ENCODE assay signal across 23 cellular contexts in the genomic region with DNA sequence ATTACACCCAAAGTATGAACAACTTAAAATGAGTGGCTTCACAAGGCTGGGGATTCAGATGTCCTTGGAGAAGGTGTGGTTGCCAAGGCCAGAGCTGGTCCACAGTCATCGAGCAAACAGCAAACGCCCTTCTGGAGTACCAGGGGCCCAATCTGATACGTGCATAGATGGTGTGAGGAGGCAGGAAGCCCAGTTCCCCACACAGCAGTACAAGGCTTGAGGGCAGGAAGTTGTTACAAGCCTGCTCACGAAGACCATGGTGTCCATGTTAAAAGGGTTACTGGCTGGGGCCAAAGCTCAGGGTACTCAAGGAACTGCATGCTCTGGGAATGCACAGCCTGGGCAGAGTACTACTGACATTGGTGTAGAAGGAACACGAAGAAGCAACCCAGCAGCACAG. TPM values are rescaled to one million over a fixed set of nuclear protein-coding genes. Genes with fewer than 3 reads are reported as not detected.
DNase-seq lines count a peak whose midpoint lies in the region; ATAC-seq and TF ChIP-seq lines count a peak whose summit lies in the region.
"Had no signal": no experiment of that assay in that cellular context is flagged by ENCODE, and none has a peak within 500 bp of the region (broad histone marks: within the 10 kb centered on the region; RNA-seq: fewer than 3 reads in every experiment).

No MANE protein-coding gene starts in this region.

- H2BK5ac ChIP-seq in H9 (ENCODE audit: insufficient read length, low read length), result no peak overlapping the region

- peaks cover 0 to 3% of the 10 kb centered on the region in 2 donors for H3K36me3 ChIP-seq in thyroid gland
- H3K36me3 ChIP-seq: WERI-Rb-1 had no signal

- no peak overlapping the region for H3K9ac ChIP-seq in H9 (ENCODE audit: extremely low read depth, insufficient read length, low read length)

- H4K5ac ChIP-seq in H9 (ENCODE audit: insufficient read length, low read depth, low read length), result peak overlapping the region; percentile 64

- no peaks in the 10 kb centered on the region for H3K79me2 ChIP-seq in H9 (ENCODE audit: insufficient read depth, low read length)

- TF ChIP-seq CTCF in H9 (conservative IDR thresholded peaks at IDR 0.05) (no peak), neural crest cell (conservative IDR thresholded peaks at IDR 0.05) (no peak), thyroid gland (IDR thresholded peaks at IDR 0.05) (no peak)

- H3K4me3 ChIP-seq in thyroid gland (replicated peaks in 1 of 3), result no peak overlapping the region
- H3K4me3 ChIP-seq: left ventricle myocardium inferior, PC-9, thoracic aorta had no signal

- H3K27ac Mint-ChIP-seq in activated CD4-positive, alpha-beta T cell treated with anti-CD3 and anti-CD28 coated beads for 36 hours, result no peak overlapping the region
- H3K27ac Mint-ChIP-seq in H9, result peak overlapping the region in 2 of 3 experiments; percentile 49 to 70; a peak in 2 of 7 replicates
- H3K27ac Mint-ChIP-seq in activated CD8-positive, alpha-beta T cell treated with anti-CD3 and anti-CD28 coated beads, Interleukin-2, amount 10 ng/mL, durations not matched to agents 7 days and 5 days, result peak overlapping the region; percentile 94
- H3K27ac Mint-ChIP-seq in neural crest cell (ENCODE audit: unreplicated experiment), result no peak overlapping the region
- H3K27ac Mint-ChIP-seq: progenitor cell of endocrine pancreas had no signal

- no peak overlapping the region for H3K27ac ChIP-seq in H9 (ENCODE audit: insufficient read length, low read depth, low read length)
- H3K27ac ChIP-seq in thyroid gland, result no peak overlapping the region
- H3K27ac ChIP-seq: epithelial cell of prostate, left ventricle myocardium inferior, PC-9, thoracic aorta, WERI-Rb-1 had no signal

- no peaks in the 10 kb centered on the region for H3K9me3 Mint-ChIP-seq in activated CD4-positive, alpha-beta T cell treated with anti-CD3 and anti-CD28 coated beads for 36 hours (ENCODE audit: low read depth)
- H3K9me3 Mint-ChIP-seq in H9 (peaks cover 0 to 6% of the 10 kb centered on the region in 2 experiments; a peak in 2 of 5 replicates), neural crest cell (no peaks in the 10 kb centered on the region)
- no peaks in the 10 kb centered on the region for H3K9me3 Mint-ChIP-seq in activated CD8-positive, alpha-beta T cell treated with anti-CD3 and anti-CD28 coated beads, Interleukin-2, amount 10 ng/mL, durations not matched to agents 7 days and 5 days (ENCODE audit: insufficient read depth)

- H3K4me3 Mint-ChIP-seq in activated CD4-positive, alpha-beta T cell treated with anti-CD3 and anti-CD28 coated beads for 36 hours, result no peak overlapping the region
- H3K4me3 Mint-ChIP-seq in H9 (no peak overlapping the region), neural crest cell (peak overlapping the region; percentile 23)
- H3K4me3 Mint-ChIP-seq in activated CD8-positive, alpha-beta T cell treated with anti-CD3 and anti-CD28 coated beads, Interleukin-2, amount 10 ng/mL, durations not matched to agents 7 days and 5 days, result no peak overlapping the region

- H2BK15ac ChIP-seq in H9 (ENCODE audit: low read depth, low read length), result no peak overlapping the region

- H2BK20ac ChIP-seq in H9 (ENCODE audit: low read depth, low read length, poor library complexity, severe bottlenecking), result no peak overlapping the region

- no peak overlapping the region for H4K91ac ChIP-seq in H9 (ENCODE audit: insufficient read length, low read depth, low read length)

- intact Hi-C loops in activated CD4-positive, alpha-beta T cell treated with anti-CD3 and anti-CD28 coated beads for 36 hours (cut with DNase I, micrococcal nuclease), result loop anchor here in 1 of 2 experiments (5.0 kb wide), 2 partner anchors 397 to 1072 kb away; a partner anchor contains a TSS
- intact Hi-C loops in thyroid gland (cut with DNase I), result no loop called here

- DNase-seq in activated CD4-positive, alpha-beta T cell treated with anti-CD3 and anti-CD28 coated beads for 36 hours, result peak; percentile 16
- no peak for DNase-seq in activated CD4-positive, alpha-beta T cell treated with anti-CD3 and anti-CD28 coated beads, Interleukin-2, amount 50 U/mL, for 1 hour
- DNase-seq in H9 (no peak), neural crest cell (ENCODE audit: low read depth, low spot score) (no peak), thyroid gland (no peak)
- DNase-seq in activated CD8-positive, alpha-beta T cell treated with anti-CD3 and anti-CD28 coated beads, Interleukin-2, amount 10 ng/mL, durations not matched to agents 7 days and 5 days, result peak; percentile 65
- DNase-seq: 8988T, aorta, COR-L47, DMS79, IMR-90, left ventricle myocardium inferior, midbrain, NCI-H1417 treated with DMSO at 0.1 percent for 48 hours, NCI-H510A, PC-9, SIG-M5, WERI-Rb-1 had no signal

- no peak overlapping the region for H3K14ac ChIP-seq in H9 (ENCODE audit: insufficient read depth, low read length)

- H3K4me1 Mint-ChIP-seq in activated CD4-positive, alpha-beta T cell treated with anti-CD3 and anti-CD28 coated beads for 36 hours, result peaks cover 46% of the 10 kb centered on the region
- H3K4me1 Mint-ChIP-seq in H9, result peaks cover 12 to 13% of the 10 kb centered on the region in 2 experiments
- peaks cover 44% of the 10 kb centered on the region for H3K4me1 Mint-ChIP-seq in activated CD8-positive, alpha-beta T cell treated with anti-CD3 and anti-CD28 coated beads, Interleukin-2, amount 10 ng/mL, durations not matched to agents 7 days and 5 days (ENCODE audit: low read depth)
- H3K4me1 Mint-ChIP-seq in neural crest cell, result peaks cover 18% of the 10 kb centered on the region

- no peak overlapping the region for H3K18ac ChIP-seq in H9 (ENCODE audit: insufficient read length, low read depth, low read length)

- WGBS in H9 (ENCODE audit: extremely low coverage, insufficient read length, low lambda C conversion rate), result no CpG with 5 or more reads among the region's 5 CpGs
- 84 to 86% methylated on average over 5 of the region's 5 CpGs for WGBS in thyroid gland, 2 donors

- no peak overlapping the region for H2AK5ac ChIP-seq in H9 (ENCODE audit: insufficient read length, low read length)

- H3K36me3 Mint-ChIP-seq in activated CD4-positive, alpha-beta T cell treated with anti-CD3 and anti-CD28 coated beads for 36 hours (ENCODE audit: low read depth), result peaks cover 34% of the 10 kb centered on the region
- H3K36me3 Mint-ChIP-seq in H9 (ENCODE audit: insufficient read depth in 1 of 3, low read depth in 3 of 3) (peaks cover 8 to 31% (median 19%) of the 10 kb centered on the region in 3 experiments), neural crest cell (ENCODE audit: low read depth) (peaks cover 16% of the 10 kb centered on the region)
- H3K36me3 Mint-ChIP-seq in activated CD8-positive, alpha-beta T cell treated with anti-CD3 and anti-CD28 coated beads, Interleukin-2, amount 10 ng/mL, durations not matched to agents 7 days and 5 days (ENCODE audit: low read depth), result peaks cover 39% of the 10 kb centered on the region

- H3K27me3 Mint-ChIP-seq in activated CD4-positive, alpha-beta T cell treated with anti-CD3 and anti-CD28 coated beads for 36 hours, result no peaks in the 10 kb centered on the region
- H3K27me3 Mint-ChIP-seq in H9 (ENCODE audit: low read depth) (peaks cover 3% of the 10 kb centered on the region), neural crest cell (ENCODE audit: low read depth) (no peaks in the 10 kb centered on the region)
- peaks cover 2% of the 10 kb centered on the region for H3K27me3 Mint-ChIP-seq in activated CD8-positive, alpha-beta T cell treated with anti-CD3 and anti-CD28 coated beads, Interleukin-2, amount 10 ng/mL, durations not matched to agents 7 days and 5 days (ENCODE audit: low read depth)
- H3K27me3 Mint-ChIP-seq: progenitor cell of endocrine pancreas had no signal

- H3K4me1 ChIP-seq in H9 (ENCODE audit: insufficient read depth, low read length) (no peaks in the 10 kb centered on the region; the same call in 1 of the 2 replicates), thyroid gland (peaks cover 0 to 5% of the 10 kb centered on the region in 2 donors)

- H4K20me1 ChIP-seq in H9 (ENCODE audit: control insufficient read depth, insufficient read depth, insufficient read length), result no peaks in the 10 kb centered on the region

- CTCF ChIA-PET in activated CD4-positive, alpha-beta T cell treated with anti-CD3 and anti-CD28 coated beads for 36 hours (lab: Charles Lee), result no interaction called here
- CTCF ChIA-PET in activated CD8-positive, alpha-beta T cell treated with anti-CD3 and anti-CD28 coated beads, Interleukin-2, amount 10 ng/mL, durations not matched to agents 7 days and 5 days (lab: Charles Lee), result interaction anchor here (1.4 kb wide), 1 partner anchor 379 kb away, joined by 3 read pairs; no protein-coding TSS in a partner anchor

- H3K56ac ChIP-seq in H9 (ENCODE audit: insufficient read length, low read depth, low read length), result no peak overlapping the region

- no peak overlapping the region for H3K23ac ChIP-seq in H9 (ENCODE audit: insufficient read length, low read depth, low read length)

- H3T11ph ChIP-seq in H9 (ENCODE audit: low read length), result no peak overlapping the region

- POLR2A ChIA-PET in activated CD4-positive, alpha-beta T cell treated with anti-CD3 and anti-CD28 coated beads for 36 hours (lab: Charles Lee), result no interaction called here
- POLR2A ChIA-PET in activated CD8-positive, alpha-beta T cell treated with anti-CD3 and anti-CD28 coated beads, Interleukin-2, amount 10 ng/mL, durations not matched to agents 7 days and 5 days (lab: Charles Lee), result interaction anchor here (3.2 kb wide), 1 partner anchor 50 kb away, joined by 18 read pairs; a partner anchor contains a TSS

- H3K4me2 ChIP-seq in H9 (ENCODE audit: insufficient read depth, insufficient read length, low read length), result no peak overlapping the region
- H3K4me2 ChIP-seq: PC-9 had no signal

- H2BK12ac ChIP-seq in H9 (ENCODE audit: insufficient read length, low read depth, low read length), result no peak overlapping the region

- no peak for TF ChIP-seq POLR2A in thyroid gland (IDR thresholded peaks at IDR 0.05)

- H3K4ac ChIP-seq in H9 (ENCODE audit: low read depth, low read length), result no peak overlapping the region

- no peaks in the 10 kb centered on the region for H3K79me1 ChIP-seq in H9 (ENCODE audit: insufficient read depth, low read depth, low read length, poor library complexity, severe bottlenecking)

- H2BK120ac ChIP-seq in H9 (ENCODE audit: low read depth, low read length, poor library complexity, severe bottlenecking), result no peak overlapping the region

- peaks cover 4% of the 10 kb centered on the region for H3K23me2 ChIP-seq in H9 (ENCODE audit: insufficient read length, low read depth, low read length, poor library complexity, severe bottlenecking)

- H4K8ac ChIP-seq in H9 (replicated peaks; ENCODE audit: insufficient read length, low read depth, low read length), result no peak overlapping the region

- no peak overlapping the region for H2AFZ ChIP-seq in H9 (ENCODE audit: low read length)
- H2AFZ ChIP-seq: PC-9 had no signal

- H3K9me3 ChIP-seq in H9 (ENCODE audit: control insufficient read depth, low read depth, low read length), result no peaks in the 10 kb centered on the region
- H3K9me3 ChIP-seq in thyroid gland, result no peaks in the 10 kb centered on the region
- H3K9me3 ChIP-seq: thoracic aorta had no signal

- H3K27me3 ChIP-seq in H9 (ENCODE audit: insufficient read depth, low read length) (no peaks in the 10 kb centered on the region), thyroid gland (no peaks in the 10 kb centered on the region)

- ATAC-seq in activated CD4-positive, alpha-beta T cell treated with anti-CD3 and anti-CD28 coated beads for 36 hours, result no peak
- peak; percentile 32 for ATAC-seq in activated CD8-positive, alpha-beta T cell treated with anti-CD3 and anti-CD28 coated beads, Interleukin-2, amount 10 ng/mL, durations not matched to agents 7 days and 5 days
- no peak for ATAC-seq in GM19023 (IDR thresholded peaks at IDR 0.05; ENCODE audit: unreplicated experiment)
- no peak for ATAC-seq in GM18498 (IDR thresholded peaks at IDR 0.05; ENCODE audit: unreplicated experiment)

RNA-seq across cellular contexts. Expression of a gene that starts 4.6 kb away (rescaled TPM):
- 10 to 100 TPM; 10.2 to 13.2 TPM for total RNA-seq in activated CD4-positive, alpha-beta T cell treated with anti-CD3 and anti-CD28 coated beads for 36 hours
- total RNA-seq in H9 (2021), result 9.3 and 9.4 TPM in 2 replicates
- 10 to 100 TPM in 1 of 2 experiments, 1 to 10 TPM in 1; 9.0 to 12.8 TPM for total RNA-seq in activated CD8-positive, alpha-beta T cell treated with anti-CD3 and anti-CD28 coated beads, Interleukin-2, amount 10 ng/mL, durations not matched to agents 7 days and 5 days
- 17.5 and 17.8 TPM in 2 replicates for total RNA-seq in neural crest cell
- 10 to 100 TPM; 13.1 to 18.9 (median 14.5) TPM for total RNA-seq in thyroid gland

RNA-seq across cellular contexts. Expression of a gene that starts 49.3 kb away (rescaled TPM):
- total RNA-seq in activated CD4-positive, alpha-beta T cell treated with anti-CD3 and anti-CD28 coated beads for 36 hours, result 100 to 1,000 TPM; 127 to 139 TPM
- total RNA-seq in H9 (2021) (111 and 122 TPM in 2 replicates), neural crest cell (117 and 123 TPM in 2 replicates), thyroid gland (100 to 1,000 TPM in 1 of 4 donors, 10 to 100 TPM in 3; 74.5 to 106 (median 85.0) TPM)
- total RNA-seq in activated CD8-positive, alpha-beta T cell treated with anti-CD3 and anti-CD28 coated beads, Interleukin-2, amount 10 ng/mL, durations not matched to agents 7 days and 5 days, result 100 to 1,000 TPM; 117 to 122 TPM

RNA-seq across cellular contexts. Expression of a gene that starts 50.2 kb away (rescaled TPM):
- 10 to 100 TPM; 42.1 to 55.3 TPM for total RNA-seq in activated CD4-positive, alpha-beta T cell treated with anti-CD3 and anti-CD28 coated beads for 36 hours
- 35.0 and 37.1 TPM in 2 replicates for total RNA-seq in H9 (2021)
- total RNA-seq in activated CD8-positive, alpha-beta T cell treated with anti-CD3 and anti-CD28 coated beads, Interleukin-2, amount 10 ng/mL, durations not matched to agents 7 days and 5 days, result 10 to 100 TPM; 40.1 to 40.7 TPM
- 35.0 and 37.0 TPM in 2 replicates for total RNA-seq in neural crest cell
- total RNA-seq in thyroid gland, result 10 to 100 TPM in 1 of 4 donors, 1 to 10 TPM in 3; 5.5 to 13.1 (median 8.1) TPM

Comparison
In these comparisons a context has a peak if more than half of its experiments do, and no peak if none do; other contexts are left out.
1. DNase-seq: peak in activated CD4-positive, alpha-beta T cell treated with anti-CD3 and anti-CD28 coated beads for 36 hours (single experiment) and activated CD8-positive, alpha-beta T cell treated with anti-CD3 and anti-CD28 coated beads, Interleukin-2, amount 10 ng/mL, durations not matched to agents 7 days and 5 days (single experiment); none in activated CD4-positive, alpha-beta T cell treated with anti-CD3 and anti-CD28 coated beads, Interleukin-2, amount 50 U/mL, for 1 hour (single experiment), H9 (single experiment), neural crest cell (single experiment) and thyroid gland (0 of 2).
2. H3K27ac Mint-ChIP-seq: peak in H9 (2 of 3) and activated CD8-positive, alpha-beta T cell treated with anti-CD3 and anti-CD28 coated beads, Interleukin-2, amount 10 ng/mL, durations not matched to agents 7 days and 5 days (single experiment); none in activated CD4-positive, alpha-beta T cell treated with anti-CD3 and anti-CD28 coated beads for 36 hours (single experiment) and neural crest cell (single experiment).